ENCODE assay signal across 16 cellular contexts in the genomic region with DNA sequence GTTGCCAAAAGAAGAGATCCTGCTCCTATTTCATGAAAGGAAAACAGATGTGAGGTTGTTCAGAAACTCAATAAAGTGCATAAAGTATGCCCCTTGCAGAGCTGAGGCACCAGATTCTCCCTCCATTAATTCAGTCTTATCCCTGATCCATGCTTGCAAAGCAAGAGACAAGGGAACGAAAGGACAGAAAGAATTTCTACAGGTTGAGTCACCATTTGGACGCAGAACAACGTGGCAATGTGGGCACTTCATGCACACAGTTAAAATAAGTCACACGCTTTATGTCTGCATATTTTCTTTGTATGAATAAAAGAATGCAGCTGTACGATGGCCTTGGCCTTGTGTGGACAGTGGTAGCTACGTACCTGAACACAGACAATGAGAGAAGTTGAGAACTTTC.
A peak's percentile ranks its signal among the peaks of the same experiment; 100 is the strongest.
DNase-seq lines count a peak whose midpoint lies in the region; ATAC-seq, FAIRE-seq and TF ChIP-seq lines count a peak whose summit lies in the region.
"Had no signal": no experiment of that assay in that cellular context is flagged by ENCODE, and none has a peak within 500 bp of the region (broad histone marks: within the 10 kb centered on the region; RNA-seq: fewer than 3 reads in every experiment).

No MANE protein-coding gene starts in this region.

- H3K9ac ChIP-seq in HepG2 (ENCODE audit: insufficient read depth, low read depth, low read length), result no peak overlapping the region
- H3K9ac ChIP-seq: parathyroid adenoma had no signal

- BruUV-seq in HepG2 (replicated peaks; lab: Mats Ljungman, UMichigan), result no TSS peak

- no peaks in the 10 kb centered on the region for H3K9me3 ChIP-seq in HepG2 (ENCODE audit: low read length)
- H3K9me3 ChIP-seq: Caco-2, stomach had no signal

- CTCF ChIA-PET in HepG2 (lab: Yijun Ruan, JAX; ENCODE audit: low intra/inter-chr PET ratio, low total read pairs), result no interaction called here

- H3K36me3 ChIP-seq in HepG2 (replicated peaks in 1 of 2; ENCODE audit: control insufficient read depth in 1 of 2, insufficient read depth in 2 of 2, low read length in 2 of 2), result no peaks in the 10 kb centered on the region
- H3K36me3 ChIP-seq: stomach had no signal

- intact Hi-C loops in HepG2 (cut with micrococcal nuclease; ENCODE audit: unreplicated experiment), result no loop called here

- H3K4me2 ChIP-seq in HepG2 (ENCODE audit: low read depth, low read length), result no peak overlapping the region

- H3K27me3 ChIP-seq in HepG2 (ENCODE audit: control insufficient read depth in 1 of 2, insufficient read depth in 2 of 2, low read length in 2 of 2), result no peaks in the 10 kb centered on the region; a peak in 1 of 5 replicates
- H3K27me3 ChIP-seq: stomach had no signal

- DNase-seq in NCI-H2171 treated with DMSO at 0.1 percent for 48 hours (lab: John Stamatoyannopoulos, UW) (peak; percentile 73), NCI-H2171 (lab: John Stamatoyannopoulos, UW) (no peak), RKO (ENCODE audit: low spot score) (peak; percentile 13), dedifferentiated amniotic fluid mesenchymal stem cell (ENCODE audit: extremely low spot score) (peak; percentile 69), urothelium cell line (ENCODE audit: low spot score) (peak; percentile 67), NCI-H2227 treated with DMSO at 0.1 percent for 48 hours (lab: John Stamatoyannopoulos, UW) (no peak), HepG2 (ENCODE audit: low spot score) (no peak)
- DNase-seq: activated CD8-positive, alpha-beta memory T cell treated with anti-CD3 and anti-CD28 coated beads for 24 hours; Caco-2; NCI-H1105; stomach had no signal

- H3K27ac ChIP-seq in HepG2 (ENCODE audit: extremely low read length, insufficient read depth, low read length), result no peak overlapping the region
- H3K27ac ChIP-seq: parathyroid adenoma, SK-N-MC, stomach had no signal

- ATAC-seq in GM21423 (IDR thresholded peaks at IDR 0.05; ENCODE audit: unreplicated experiment) (no peak), HepG2 (no peak)
- ATAC-seq: left lobe of liver had no signal

- H4K20me1 ChIP-seq in HepG2 (ENCODE audit: insufficient read depth, low read length), result no peaks in the 10 kb centered on the region

- H2AFZ ChIP-seq in HepG2 (ENCODE audit: low read length), result no peak overlapping the region
- H2AFZ ChIP-seq: parathyroid adenoma had no signal

- no peaks in the 10 kb centered on the region for H3K4me1 ChIP-seq in HepG2 (ENCODE audit: insufficient read depth, low read length)
- H3K4me1 ChIP-seq: Caco-2, parathyroid adenoma, stomach had no signal

- peak; percentile 93 for FAIRE-seq in urothelium cell line (lab: Jason Lieb, UNC)
- no peak for FAIRE-seq in HepG2 (lab: Jason Lieb, UNC)
- FAIRE-seq: A204.1 had no signal

- in situ Hi-C loops in HepG2 (cut with HindIII; ENCODE audit: extremely low pct_ligation_motif_present, low pct_unique_long_range_greater_than_20kb), result loop anchor here (10.0 kb wide), 1 partner anchor 433 kb away; no protein-coding TSS in a partner anchor

- no peak for TF ChIP-seq CTCF in HepG2 (CRISPR knock-in tag; IDR thresholded peaks at IDR 0.05)

- POLR2A ChIA-PET in HepG2 (lab: Yijun Ruan, JAX), result no interaction called here

- no peak for TF ChIP-seq RAD21 in HepG2 (CRISPR knock-in tag; IDR thresholded peaks at IDR 0.05)

- no peaks in the 10 kb centered on the region for H3K79me2 ChIP-seq in HepG2 (ENCODE audit: insufficient read depth, low read length)
- H3K79me2 ChIP-seq: parathyroid adenoma had no signal

- TF ChIP-seq EP300 in HepG2 (IDR thresholded peaks at IDR 0.05; ENCODE audit: low read depth in 2 of 2, low read length in 2 of 2) (no peak), HepG2 (CRISPR knock-in tag; IDR thresholded peaks at IDR 0.05; ENCODE audit: borderline replicate concordance) (no peak)

- no peak for TF ChIP-seq POLR2A in HepG2 (IDR thresholded peaks at IDR 0.05; ENCODE audit: insufficient read depth in 1 of 2, low read depth in 2 of 2, low read length in 2 of 2)

- WGBS in HepG2 (ENCODE audit: low lambda C conversion rate), result 41% methylated on average over 6 of the region's 6 CpGs

- H3K4me3 ChIP-seq in HepG2 (replicated peaks in 1 of 3; ENCODE audit: insufficient read depth in 1 of 3, low read depth in 2 of 3, low read length in 3 of 3), result no peak overlapping the region
- H3K4me3 ChIP-seq: SK-N-MC, stomach had no signal

TF ChIP-seq in HepG2, 621 proteins besides CTCF, POLR2A, EP300 and RAD21:
- TF ChIP-seq CCAR2 (optimal IDR thresholded peaks at IDR 0.05; ENCODE audit: low read depth, low read length) (no peak), HIVEP1 (CRISPR knock-in tag; IDR thresholded peaks at IDR 0.05) (no peak), RORA (CRISPR knock-in tag; IDR thresholded peaks at IDR 0.05) (no peak), NR2F2 (IDR thresholded peaks at IDR 0.05; ENCODE audit: borderline replicate concordance, low read depth) (no peak), ZMAT3 (CRISPR knock-in tag; conservative IDR thresholded peaks at IDR 0.05) (no peak), EHMT2 (IDR thresholded peaks at IDR 0.05; ENCODE audit: borderline replicate concordance, low read depth, low read length) (no peak)
- TF ChIP-seq, protein P1, sequence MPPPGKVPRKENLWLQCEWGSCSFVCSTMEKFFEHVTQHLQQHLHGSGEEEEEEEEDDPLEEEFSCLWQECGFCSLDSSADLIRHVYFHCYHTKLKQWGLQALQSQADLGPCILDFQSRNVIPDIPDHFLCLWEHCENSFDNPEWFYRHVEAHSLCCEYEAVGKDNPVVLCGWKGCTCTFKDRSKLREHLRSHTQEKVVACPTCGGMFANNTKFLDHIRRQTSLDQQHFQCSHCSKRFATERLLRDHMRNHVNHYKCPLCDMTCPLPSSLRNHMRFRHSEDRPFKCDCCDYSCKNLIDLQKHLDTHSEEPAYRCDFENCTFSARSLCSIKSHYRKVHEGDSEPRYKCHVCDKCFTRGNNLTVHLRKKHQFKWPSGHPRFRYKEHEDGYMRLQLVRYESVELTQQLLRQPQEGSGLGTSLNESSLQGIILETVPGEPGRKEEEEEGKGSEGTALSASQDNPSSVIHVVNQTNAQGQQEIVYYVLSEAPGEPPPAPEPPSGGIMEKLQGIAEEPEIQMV (CRISPR knock-in tag; IDR thresholded peaks at IDR 0.05; ENCODE audit: low read depth), result no peak
- TF ChIP-seq, protein P2, sequence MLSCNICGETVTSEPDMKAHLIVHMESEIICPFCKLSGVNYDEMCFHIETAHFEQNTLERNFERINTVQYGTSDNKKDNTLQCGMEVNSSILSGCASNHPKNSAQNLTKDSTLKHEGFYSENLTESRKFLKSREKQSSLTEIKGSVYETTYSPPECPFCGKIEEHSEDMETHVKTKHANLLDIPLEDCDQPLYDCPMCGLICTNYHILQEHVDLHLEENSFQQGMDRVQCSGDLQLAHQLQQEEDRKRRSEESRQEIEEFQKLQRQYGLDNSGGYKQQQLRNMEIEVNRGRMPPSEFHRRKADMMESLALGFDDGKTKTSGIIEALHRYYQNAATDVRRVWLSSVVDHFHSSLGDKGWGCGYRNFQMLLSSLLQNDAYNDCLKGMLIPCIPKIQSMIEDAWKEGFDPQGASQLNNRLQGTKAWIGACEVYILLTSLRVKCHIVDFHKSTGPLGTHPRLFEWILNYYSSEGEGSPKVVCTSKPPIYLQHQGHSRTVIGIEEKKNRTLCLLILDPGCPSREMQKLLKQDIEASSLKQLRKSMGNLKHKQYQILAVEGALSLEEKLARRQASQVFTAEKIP (CRISPR knock-in tag; IDR thresholded peaks at IDR 0.05; ENCODE audit: borderline replicate concordance), result no peak
- TF ChIP-seq, protein P3, sequence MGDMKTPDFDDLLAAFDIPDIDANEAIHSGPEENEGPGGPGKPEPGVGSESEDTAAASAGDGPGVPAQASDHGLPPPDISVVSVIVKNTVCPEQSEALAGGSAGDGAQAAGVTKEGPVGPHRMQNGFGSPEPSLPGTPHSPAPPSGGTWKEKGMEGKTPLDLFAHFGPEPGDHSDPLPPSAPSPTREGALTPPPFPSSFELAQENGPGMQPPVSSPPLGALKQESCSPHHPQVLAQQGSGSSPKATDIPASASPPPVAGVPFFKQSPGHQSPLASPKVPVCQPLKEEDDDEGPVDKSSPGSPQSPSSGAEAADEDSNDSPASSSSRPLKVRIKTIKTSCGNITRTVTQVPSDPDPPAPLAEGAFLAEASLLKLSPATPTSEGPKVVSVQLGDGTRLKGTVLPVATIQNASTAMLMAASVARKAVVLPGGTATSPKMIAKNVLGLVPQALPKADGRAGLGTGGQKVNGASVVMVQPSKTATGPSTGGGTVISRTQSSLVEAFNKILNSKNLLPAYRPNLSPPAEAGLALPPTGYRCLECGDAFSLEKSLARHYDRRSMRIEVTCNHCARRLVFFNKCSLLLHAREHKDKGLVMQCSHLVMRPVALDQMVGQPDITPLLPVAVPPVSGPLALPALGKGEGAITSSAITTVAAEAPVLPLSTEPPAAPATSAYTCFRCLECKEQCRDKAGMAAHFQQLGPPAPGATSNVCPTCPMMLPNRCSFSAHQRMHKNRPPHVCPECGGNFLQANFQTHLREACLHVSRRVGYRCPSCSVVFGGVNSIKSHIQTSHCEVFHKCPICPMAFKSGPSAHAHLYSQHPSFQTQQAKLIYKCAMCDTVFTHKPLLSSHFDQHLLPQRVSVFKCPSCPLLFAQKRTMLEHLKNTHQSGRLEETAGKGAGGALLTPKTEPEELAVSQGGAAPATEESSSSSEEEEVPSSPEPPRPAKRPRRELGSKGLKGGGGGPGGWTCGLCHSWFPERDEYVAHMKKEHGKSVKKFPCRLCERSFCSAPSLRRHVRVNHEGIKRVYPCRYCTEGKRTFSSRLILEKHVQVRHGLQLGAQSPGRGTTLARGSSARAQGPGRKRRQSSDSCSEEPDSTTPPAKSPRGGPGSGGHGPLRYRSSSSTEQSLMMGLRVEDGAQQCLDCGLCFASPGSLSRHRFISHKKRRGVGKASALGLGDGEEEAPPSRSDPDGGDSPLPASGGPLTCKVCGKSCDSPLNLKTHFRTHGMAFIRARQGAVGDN (CRISPR knock-in tag; IDR thresholded peaks at IDR 0.05), result no peak
- TF ChIP-seq, protein P4, sequence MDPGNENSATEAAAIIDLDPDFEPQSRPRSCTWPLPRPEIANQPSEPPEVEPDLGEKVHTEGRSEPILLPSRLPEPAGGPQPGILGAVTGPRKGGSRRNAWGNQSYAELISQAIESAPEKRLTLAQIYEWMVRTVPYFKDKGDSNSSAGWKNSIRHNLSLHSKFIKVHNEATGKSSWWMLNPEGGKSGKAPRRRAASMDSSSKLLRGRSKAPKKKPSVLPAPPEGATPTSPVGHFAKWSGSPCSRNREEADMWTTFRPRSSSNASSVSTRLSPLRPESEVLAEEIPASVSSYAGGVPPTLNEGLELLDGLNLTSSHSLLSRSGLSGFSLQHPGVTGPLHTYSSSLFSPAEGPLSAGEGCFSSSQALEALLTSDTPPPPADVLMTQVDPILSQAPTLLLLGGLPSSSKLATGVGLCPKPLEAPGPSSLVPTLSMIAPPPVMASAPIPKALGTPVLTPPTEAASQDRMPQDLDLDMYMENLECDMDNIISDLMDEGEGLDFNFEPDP (CRISPR knock-in tag; conservative IDR thresholded peaks at IDR 0.05), result no peak

Comparison
In these comparisons a context has a peak if more than half of its experiments do, and no peak if none do; other contexts are left out.
1. DNase-seq: peak in NCI-H2171 treated with DMSO at 0.1 percent for 48 hours (single experiment), RKO (single experiment), dedifferentiated amniotic fluid mesenchymal stem cell (single experiment) and urothelium cell line (single experiment); none in NCI-H2171 (single experiment), NCI-H2227 treated with DMSO at 0.1 percent for 48 hours (single experiment) and HepG2 (single experiment).